18 cellular contexts compared by ENCODE assay signal in genomic region chr3:106114220-106114619, GRCh38.
A peak's percentile ranks its signal among the peaks of the same experiment; 100 is the strongest.
DNase-seq lines count a peak whose midpoint lies in the region; ATAC-seq and TF ChIP-seq lines count a peak whose summit lies in the region.
"Had no signal": no experiment of that assay in that cellular context is flagged by ENCODE, and none has a peak within 500 bp of the region (broad histone marks: within the 10 kb centered on the region; RNA-seq: fewer than 3 reads in every experiment).

No MANE protein-coding gene starts in this region.

- in situ Hi-C loops in GM23248 (cut with MboI) = no loop called here

- H3K9me3 ChIP-seq in GM23248 (ENCODE audit: low read depth) (no peaks in the 10 kb centered on the region), neural cell (ENCODE audit: low read length) (no peaks in the 10 kb centered on the region), lower lobe of right lung (no peaks in the 10 kb centered on the region)
- H3K9me3 ChIP-seq: body of pancreas, left ventricle myocardium inferior, SK-N-SH had no signal

- H3K79me2 ChIP-seq in GM23248 (ENCODE audit: insufficient read depth) = no peaks in the 10 kb centered on the region
- H3K79me2 ChIP-seq in neural cell (replicated peaks; ENCODE audit: insufficient read depth, low read length) = no peaks in the 10 kb centered on the region

- TF ChIP-seq CTCF in neural cell (IDR thresholded peaks at IDR 0.05; ENCODE audit: poor library complexity, severe bottlenecking) (no peak), lower lobe of right lung (IDR thresholded peaks at IDR 0.05) (no peak)

- no peak for ATAC-seq in GM21367 (IDR thresholded peaks at IDR 0.05; ENCODE audit: unreplicated experiment)
- ATAC-seq in lower lobe of right lung = no peak
- ATAC-seq in GM18519 (IDR thresholded peaks at IDR 0.05; ENCODE audit: low FRiP score, unreplicated experiment) = no peak
- ATAC-seq: activated CD4-positive, CD25-positive, alpha-beta regulatory T cell treated with anti-CD3 and anti-CD28 coated beads, Interleukin-2, amount 50 U/mL, for 24 hours; activated naive CD4-positive, alpha-beta T cell treated with anti-CD3 and anti-CD28 coated beads, Interleukin-2, amount 50 U/mL, for 72 hours; activated T-cell treated with anti-CD3 and anti-CD28 coated beads, Interleukin-2, amount 50 U/mL, for 72 hours; body of pancreas had no signal

- H3K27me3 ChIP-seq in GM23248 (replicated peaks; ENCODE audit: insufficient read depth) (no peaks in the 10 kb centered on the region), neural cell (ENCODE audit: insufficient read depth, low read depth, low read length) (no peaks in the 10 kb centered on the region), lower lobe of right lung (ENCODE audit: low read depth) (no peaks in the 10 kb centered on the region)
- H3K27me3 ChIP-seq: body of pancreas had no signal

- intact Hi-C loops in lower lobe of right lung (cut with DNase I) = no loop called here

- WGBS in GM23248 (ENCODE audit: low coverage in 1 of 2, low lambda C conversion rate in 2 of 2, missing lambda C conversion rate in 2 of 2), 2 experiments = 97 to 100% methylated on average over 1 of the region's 1 CpG

- H3K4me2 ChIP-seq in GM23248 (ENCODE audit: unreplicated experiment) (peak overlapping the region; percentile 7), neural cell (ENCODE audit: low read length) (no peak overlapping the region)
- H3K4me2 ChIP-seq: SK-N-SH had no signal

- H3K4me3 ChIP-seq in GM23248 = no peak overlapping the region
- no peak overlapping the region for H3K4me3 ChIP-seq in neural cell (ENCODE audit: low read length)
- H3K4me3 ChIP-seq in lower lobe of right lung = no peak overlapping the region
- H3K4me3 ChIP-seq: body of pancreas, left ventricle myocardium inferior had no signal

- peak overlapping the region; percentile 12 for H2AFZ ChIP-seq in GM23248
- no peak overlapping the region for H2AFZ ChIP-seq in neural cell (ENCODE audit: low read depth, low read length)

- H3K36me3 ChIP-seq in GM23248 (ENCODE audit: low read depth) (no peaks in the 10 kb centered on the region), neural cell (ENCODE audit: insufficient read depth, low read length) (no peaks in the 10 kb centered on the region), lower lobe of right lung (no peaks in the 10 kb centered on the region)
- H3K36me3 ChIP-seq: left ventricle myocardium inferior had no signal

- H3K4me1 ChIP-seq in GM23248 (ENCODE audit: insufficient read depth) (peaks cover 16% of the 10 kb centered on the region), lower lobe of right lung (no peaks in the 10 kb centered on the region)
- H3K4me1 ChIP-seq: body of pancreas, left ventricle myocardium inferior had no signal

- H3K27ac ChIP-seq in GM23248 (peak overlapping the region; percentile 60), neural cell (ENCODE audit: low read length) (peak overlapping the region; percentile 28), lower lobe of right lung (no peak overlapping the region)
- H3K27ac ChIP-seq: body of pancreas, left ventricle myocardium inferior had no signal

- no peak for TF ChIP-seq RAD21 in neural cell (conservative IDR thresholded peaks at IDR 0.05)

- peak overlapping the region; percentile 17; the same call in 1 of the 2 replicates for H3K9ac ChIP-seq in GM23248
- H3K9ac ChIP-seq in neural cell (ENCODE audit: low read length) = no peak overlapping the region
- H3K9ac ChIP-seq: SK-N-SH had no signal

- no peak for TF ChIP-seq EP300 in neural cell (conservative IDR thresholded peaks at IDR 0.05; ENCODE audit: poor library complexity, severe bottlenecking)

- H3F3A ChIP-seq in GM23248 (ENCODE audit: insufficient read depth) (peaks cover 1% of the 10 kb centered on the region; the same call in 1 of the 2 replicates), neural cell (ENCODE audit: insufficient read depth, low read length, poor library complexity, severe bottlenecking) (peaks cover 2% of the 10 kb centered on the region)

- H4K20me1 ChIP-seq in GM23248 (ENCODE audit: insufficient read depth) (no peaks in the 10 kb centered on the region), neural cell (ENCODE audit: insufficient read depth) (no peaks in the 10 kb centered on the region)

- DNase-seq in GM23248 (no peak), RPMI7951 (ENCODE audit: low read depth) (peak; percentile 41), dedifferentiated amniotic fluid mesenchymal stem cell (ENCODE audit: extremely low spot score) (peak; percentile 51), lower lobe of right lung (no peak), NCI-H1930 (lab: John Stamatoyannopoulos, UW) (no peak)
- DNase-seq: activated T-cell treated with anti-CD3 and anti-CD28 coated beads, Interleukin-2, amount 50 U/mL, for 72 hours; body of pancreas; DMS79 treated with DMSO at 0.1 percent for 48 hours; left ventricle myocardium inferior; occipital lobe; SK-N-SH; stimulated activated CD4-positive, alpha-beta T cell treated with anti-CD3 and anti-CD28 coated beads, Interleukin-15, amount 100 ng/mL, for 24 hours; T1000 had no signal

- H3K9me2 ChIP-seq in GM23248 (ENCODE audit: insufficient read depth) = no peaks in the 10 kb centered on the region
- no peaks in the 10 kb centered on the region for H3K9me2 ChIP-seq in neural cell (ENCODE audit: insufficient read depth, low read length)
- H3K9me2 ChIP-seq: SK-N-SH had no signal

TF ChIP-seq in neural cell, 6 proteins besides CTCF, POLR2A, EP300 and RAD21:
- TF ChIP-seq TAF1 (IDR thresholded peaks at IDR 0.05; ENCODE audit: low read depth) (no peak), POLR2AphosphoS5 (IDR thresholded peaks at IDR 0.05) (no peak), EZH2 (IDR thresholded peaks at IDR 0.05; ENCODE audit: borderline replicate concordance, insufficient read depth, low read length, poor library complexity, severe bottlenecking) (no peak), MXI1 (conservative IDR thresholded peaks at IDR 0.05; ENCODE audit: poor library complexity, severe bottlenecking) (no peak), SMC3 (conservative IDR thresholded peaks at IDR 0.05; ENCODE audit: poor library complexity) (no peak), REST (IDR thresholded peaks at IDR 0.05; ENCODE audit: borderline replicate concordance) (no peak)

Comparison
In these comparisons a context has a peak if more than half of its experiments do, and no peak if none do; other contexts are left out.
1. DNase-seq: peak in RPMI7951 (single experiment) and dedifferentiated amniotic fluid mesenchymal stem cell (single experiment); none in GM23248 (single experiment), lower lobe of right lung (single experiment) and NCI-H1930 (0 of 2).